Comparison of ENCODE assay signal across 1 cellular context in the genomic region with DNA sequence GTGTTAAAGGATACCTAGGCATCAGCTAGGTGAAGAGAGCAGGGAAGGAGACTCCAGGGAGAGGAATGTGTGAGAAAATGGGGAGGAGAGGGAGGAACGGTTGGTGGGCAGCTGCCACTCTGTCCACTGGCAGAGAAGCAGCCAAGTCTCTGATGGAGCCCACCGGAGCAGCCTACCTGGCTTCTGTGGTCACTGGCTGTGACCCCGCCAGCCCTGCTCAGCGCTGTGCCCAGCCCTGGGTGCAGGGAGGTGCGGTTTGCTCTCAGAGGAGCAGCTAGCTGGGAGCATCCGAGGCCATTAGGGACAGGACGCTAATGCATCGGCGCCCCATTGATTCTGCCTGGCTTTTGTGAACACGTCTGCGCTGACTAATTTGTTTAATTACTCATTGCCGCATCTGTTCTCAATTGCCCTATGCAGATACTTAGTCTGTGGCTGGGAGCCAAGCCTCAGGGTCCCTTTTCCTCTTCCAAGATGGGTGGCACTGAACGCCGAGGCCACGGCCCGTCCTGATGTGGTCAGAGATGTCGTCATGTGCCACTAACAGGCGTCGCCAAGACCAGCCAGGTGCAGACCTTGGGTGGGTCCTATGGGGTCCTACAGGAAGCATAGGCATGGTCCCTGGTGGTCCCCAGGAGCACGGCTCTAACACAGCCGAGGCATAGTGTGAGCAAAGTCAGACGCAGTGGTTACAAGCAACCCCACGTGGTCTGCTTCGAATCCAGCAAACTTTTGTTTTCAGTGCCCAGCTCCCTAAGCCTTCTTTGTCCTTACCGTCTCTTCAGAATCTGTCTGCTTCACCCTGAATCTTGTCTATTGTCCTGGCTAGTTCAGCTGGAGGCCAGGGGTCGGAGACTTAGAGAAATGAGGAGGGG.
TF ChIP-seq lines count a peak whose summit lies in the region.

No MANE protein-coding gene starts in this region.

TF ChIP-seq in IMR-90, 13 proteins besides CTCF, POLR2A, EP300 and RAD21 (continued from another document):
- TF ChIP-seq MXI1 (IDR thresholded peaks at IDR 0.05; ENCODE audit: borderline replicate concordance, low read depth, low read length) (no peak), RCOR1 (IDR thresholded peaks at IDR 0.05; ENCODE audit: insufficient replicate concordance, low read length) (no peak), MAZ (IDR thresholded peaks at IDR 0.05; ENCODE audit: borderline replicate concordance, low read depth, low read length) (no peak)
